In genomic region chr6:154733610-154734379, GRCh38 we compare ENCODE assay signal across 8 cellular contexts. TPM values are rescaled to one million over a fixed set of nuclear protein-coding genes. Genes with fewer than 3 reads are reported as not detected.
DNase-seq lines count a peak whose midpoint lies in the region; ATAC-seq and TF ChIP-seq lines count a peak whose summit lies in the region.

No MANE protein-coding gene starts in this region.

- H3F3A ChIP-seq in MM.1S (ENCODE audit: insufficient read depth, low read length) (no peaks in the 10 kb centered on the region), neural cell (ENCODE audit: insufficient read depth, low read length, poor library complexity, severe bottlenecking) (no peaks in the 10 kb centered on the region)

- no peaks in the 10 kb centered on the region for H3K9me3 ChIP-seq in MM.1S (replicated peaks; ENCODE audit: insufficient read depth, low read length)
- H3K9me3 ChIP-seq in neural cell (ENCODE audit: low read length) = no peaks in the 10 kb centered on the region

- H3K27me3 ChIP-seq in MM.1S (replicated peaks; ENCODE audit: insufficient read depth, low read length) (no peaks in the 10 kb centered on the region), neural cell (ENCODE audit: insufficient read depth, low read depth, low read length) (no peaks in the 10 kb centered on the region)

- H3K4me1 ChIP-seq in MM.1S (ENCODE audit: low read length) = no peaks in the 10 kb centered on the region

- DNase-seq in G401 (ENCODE audit: low spot score) = peak; percentile 97
- peak; percentile 93 for DNase-seq in HCEC 1CT
- peak; percentile 75 for DNase-seq in MM.1S
- peak; percentile 85 for DNase-seq in SHP77 treated with DMSO at 0.1 percent for 48 hours (lab: John Stamatoyannopoulos, UW)
- peak; percentile 87 for DNase-seq in activated gamma-delta T cell treated with Interleukin-2 at 50 U/mL for 16 hours
- DNase-seq in foreskin fibroblast = peak; percentile 97 to 99
- peak; percentile 86 to 90 for DNase-seq in stimulated activated naive CD8-positive, alpha-beta T cell treated with anti-CD3 and anti-CD28 coated beads, Interleukin-15, amount 100 ng/mL, for 72 hours

- TF ChIP-seq CTCF in MM.1S (IDR thresholded peaks at IDR 0.05; ENCODE audit: low read length) (no peak), foreskin fibroblast (IDR thresholded peaks at IDR 0.05; ENCODE audit: low read depth, low read length) (no peak), neural cell (IDR thresholded peaks at IDR 0.05; ENCODE audit: poor library complexity, severe bottlenecking) (no peak)

- H4K20me1 ChIP-seq in MM.1S (ENCODE audit: insufficient read depth, low read length) (no peaks in the 10 kb centered on the region), neural cell (ENCODE audit: insufficient read depth) (peaks cover 22% of the 10 kb centered on the region)

- peak; percentile 85 for ATAC-seq in stimulated activated naive CD8-positive, alpha-beta T cell treated with anti-CD3 and anti-CD28 coated beads, Interleukin-15, amount 100 ng/mL, for 72 hours

- 0 out of 2 replicates have a peak overlapping the region, but pooled peaks have one; percentile 42 for H2AFZ ChIP-seq in MM.1S (ENCODE audit: low read length)
- H2AFZ ChIP-seq in neural cell (ENCODE audit: low read depth, low read length) = peak overlapping the region; percentile 80

- peak overlapping the region; percentile 92 to 96 for H3K4me3 Mint-ChIP-seq in stimulated activated naive CD8-positive, alpha-beta T cell treated with anti-CD3 and anti-CD28 coated beads, Interleukin-15, amount 100 ng/mL, for 72 hours

- in situ Hi-C loops in G401 (cut with HindIII; ENCODE audit: low sequenced_read_pairs) = no loop called here

- H3K4me1 Mint-ChIP-seq in stimulated activated naive CD8-positive, alpha-beta T cell treated with anti-CD3 and anti-CD28 coated beads, Interleukin-15, amount 100 ng/mL, for 72 hours = peaks cover 53% of the 10 kb centered on the region

- TF ChIP-seq RAD21 in neural cell (conservative IDR thresholded peaks at IDR 0.05) = no peak

- TF ChIP-seq EP300 in neural cell (conservative IDR thresholded peaks at IDR 0.05; ENCODE audit: poor library complexity, severe bottlenecking) = peak; percentile 24

- H3K27me3 Mint-ChIP-seq in stimulated activated naive CD8-positive, alpha-beta T cell treated with anti-CD3 and anti-CD28 coated beads, Interleukin-15, amount 100 ng/mL, for 72 hours = peaks cover under 1% of the 10 kb centered on the region

- H3K36me3 ChIP-seq in MM.1S (replicated peaks; ENCODE audit: insufficient read depth, low read length) = no peaks in the 10 kb centered on the region
- no peaks in the 10 kb centered on the region for H3K36me3 ChIP-seq in neural cell (ENCODE audit: insufficient read depth, low read length)

- H3K4me2 ChIP-seq in MM.1S (ENCODE audit: low read depth, low read length) = peak overlapping the region; percentile 62
- no peak overlapping the region for H3K4me2 ChIP-seq in neural cell (ENCODE audit: low read length)

- H3K4me3 ChIP-seq in MM.1S (ENCODE audit: low read length) = peak overlapping the region; percentile 79
- peak overlapping the region; percentile 93 to 98 for H3K4me3 ChIP-seq in foreskin fibroblast (ENCODE audit: low read depth in 1 of 2, low read length in 2 of 2)
- H3K4me3 ChIP-seq in neural cell (ENCODE audit: low read length) = peak overlapping the region; percentile 96

- H3K9ac ChIP-seq in MM.1S (ENCODE audit: low read length) = peak overlapping the region; percentile 84
- peak overlapping the region; percentile 99 for H3K9ac ChIP-seq in neural cell (ENCODE audit: low read length)

- H3K79me2 ChIP-seq in MM.1S (ENCODE audit: low read length) (peaks cover 47% of the 10 kb centered on the region), neural cell (replicated peaks; ENCODE audit: insufficient read depth, low read length) (peaks cover 38% of the 10 kb centered on the region)

- no peaks in the 10 kb centered on the region for H3K9me3 Mint-ChIP-seq in stimulated activated naive CD8-positive, alpha-beta T cell treated with anti-CD3 and anti-CD28 coated beads, Interleukin-15, amount 100 ng/mL, for 72 hours

- no peaks in the 10 kb centered on the region for H3K9me2 ChIP-seq in MM.1S (replicated peaks; ENCODE audit: insufficient read depth, low read length)
- H3K9me2 ChIP-seq in neural cell (ENCODE audit: insufficient read depth, low read length) = no peaks in the 10 kb centered on the region

- H3K27ac Mint-ChIP-seq in stimulated activated naive CD8-positive, alpha-beta T cell treated with anti-CD3 and anti-CD28 coated beads, Interleukin-15, amount 100 ng/mL, for 72 hours = peak overlapping the region; percentile 99 to 100

- peak overlapping the region; percentile 71; the same call in 1 of the 2 replicates for H3K27ac ChIP-seq in MM.1S (ENCODE audit: low read length)
- H3K27ac ChIP-seq in neural cell (ENCODE audit: low read length) = peak overlapping the region; percentile 98

TF ChIP-seq in neural cell, 6 proteins besides CTCF, POLR2A, EP300 and RAD21:
- peak; percentile 12 for TF ChIP-seq REST (IDR thresholded peaks at IDR 0.05; ENCODE audit: borderline replicate concordance)
- TF ChIP-seq EZH2 (IDR thresholded peaks at IDR 0.05; ENCODE audit: borderline replicate concordance, insufficient read depth, low read length, poor library complexity, severe bottlenecking) = no peak
- peak; percentile 16 for TF ChIP-seq MXI1 (conservative IDR thresholded peaks at IDR 0.05; ENCODE audit: poor library complexity, severe bottlenecking)
- no peak for TF ChIP-seq SMC3 (conservative IDR thresholded peaks at IDR 0.05; ENCODE audit: poor library complexity)
- TF ChIP-seq POLR2AphosphoS5 (IDR thresholded peaks at IDR 0.05) = peak; percentile 61
- TF ChIP-seq TAF1 (IDR thresholded peaks at IDR 0.05; ENCODE audit: low read depth) = no peak

RNA-seq across cellular contexts. Expression of gene SCAF8, which starts 0.6 kb away (rescaled TPM):
- total RNA-seq in G401 (2014; rRNA removed; shearing (Covaris generic)) = 18.6 and 26.2 TPM in 2 replicates
- polyA plus RNA-seq in neural cell = 34.1 and 38.2 TPM in 2 replicates
- 128 and 144 TPM in 2 replicates for polyA minus RNA-seq in neural cell

Comparison
In these comparisons a context has a peak if more than half of its experiments do, and no peak if none do; other contexts are left out.
1. Peak in every context shown above with its lines: DNase-seq, ATAC-seq, H3K4me3 ChIP-seq and H3K27ac ChIP-seq.